1 cellular context compared by ENCODE assay signal in genomic region chr21:38958940-38959685, GRCh38.
TF ChIP-seq lines count a peak whose summit lies in the region.

No MANE protein-coding gene starts in this region.

TF ChIP-seq in GM12878, 131 proteins besides CTCF, POLR2A, EP300 and RAD21 (continued from another document):
- no peak for TF ChIP-seq KAT2A (conservative IDR thresholded peaks at IDR 0.05; ENCODE audit: control insufficient read depth, low read depth, low read length)
